ENCODE assay signal across 8 cellular contexts in genomic region chr3:112560330-112560729, GRCh38. TPM values are rescaled to one million over a fixed set of nuclear protein-coding genes. Genes with fewer than 3 reads are reported as not detected.
DNase-seq lines count a peak whose midpoint lies in the region; ATAC-seq and TF ChIP-seq lines count a peak whose summit lies in the region.

No MANE protein-coding gene starts in this region.

- no peaks in the 10 kb centered on the region for H3K27me3 Mint-ChIP-seq in H9 (ENCODE audit: low read depth)

- DNase-seq in H9 (no peak), foreskin fibroblast (no peak), GM13976 (ENCODE audit: low spot score) (no peak), NCI-H1436 (lab: John Stamatoyannopoulos, UW) (no peak), NCI-H446 treated with DMSO at 0.1 percent for 48 hours (lab: John Stamatoyannopoulos, UW) (no peak)

- H2AK5ac ChIP-seq in H9 (ENCODE audit: insufficient read length, low read length), result no peak overlapping the region

- peaks cover 4% of the 10 kb centered on the region; the same call in 1 of the 2 replicates for H3K79me2 ChIP-seq in H9 (ENCODE audit: insufficient read depth, low read length)

- WGBS in H9 (ENCODE audit: extremely low coverage, insufficient read length, low lambda C conversion rate), result no CpG with 5 or more reads among the region's 2 CpGs

- in situ Hi-C loops in GM13976 (cut with MboI; ENCODE audit: low sequenced_read_pairs, unreplicated experiment), result no loop called here

- H4K20me1 ChIP-seq in H9 (ENCODE audit: control insufficient read depth, insufficient read depth, insufficient read length), result no peaks in the 10 kb centered on the region

- H3K4me3 Mint-ChIP-seq in H9, result peak overlapping the region; percentile 90 to 98

- H2BK5ac ChIP-seq in H9 (ENCODE audit: insufficient read length, low read length), result no peak overlapping the region

- no peak overlapping the region for H2AFZ ChIP-seq in H9 (ENCODE audit: low read length)

- H3K4me2 ChIP-seq in H9 (ENCODE audit: insufficient read depth, insufficient read length, low read length), result peak overlapping the region; percentile 74

- peaks cover 35% of the 10 kb centered on the region in 2 experiments for H3K4me1 Mint-ChIP-seq in H9

- H3K27ac Mint-ChIP-seq in H9, result peak overlapping the region in 1 of 3 experiments; percentile 25; a peak in 2 of 7 replicates

- H3K27me3 ChIP-seq in H9 (ENCODE audit: insufficient read depth, low read length) (no peaks in the 10 kb centered on the region), skeletal muscle tissue (ENCODE audit: control insufficient read depth in 3 of 3, insufficient read depth in 3 of 3, low read length in 3 of 3) (no peaks in the 10 kb centered on the region)

- H3K36me3 ChIP-seq in skeletal muscle tissue (ENCODE audit: control insufficient read depth in 3 of 3, insufficient read depth in 3 of 3, low read length in 3 of 3), result peaks cover 0 to 3% (median 2%) of the 10 kb centered on the region in 3 donors

- no peak overlapping the region for H3T11ph ChIP-seq in H9 (ENCODE audit: low read length)

- H4K91ac ChIP-seq in H9 (ENCODE audit: insufficient read length, low read depth, low read length), result no peak overlapping the region

- no peak overlapping the region for H2BK120ac ChIP-seq in H9 (ENCODE audit: low read depth, low read length, poor library complexity, severe bottlenecking)

- peaks cover 0 to 6% of the 10 kb centered on the region in 2 experiments; a peak in 3 of 5 replicates for H3K9me3 Mint-ChIP-seq in H9

- no peak overlapping the region for H2BK12ac ChIP-seq in H9 (ENCODE audit: insufficient read length, low read depth, low read length)

- H3K27ac ChIP-seq in H9 (ENCODE audit: insufficient read length, low read depth, low read length) (no peak overlapping the region), VCaP (peak overlapping the region; percentile 85), skeletal muscle tissue (ENCODE audit: low read depth, low read length) (peak overlapping the region; percentile 93)

- H3K79me1 ChIP-seq in H9 (ENCODE audit: insufficient read depth, low read depth, low read length, poor library complexity, severe bottlenecking), result peaks cover 3% of the 10 kb centered on the region

- TF ChIP-seq CTCF in H9 (conservative IDR thresholded peaks at IDR 0.05) (no peak), VCaP (conservative IDR thresholded peaks at IDR 0.05) (no peak), foreskin fibroblast (IDR thresholded peaks at IDR 0.05; ENCODE audit: low read depth, low read length) (no peak), GM13976 (IDR thresholded peaks at IDR 0.05; ENCODE audit: borderline replicate concordance, control extremely low read depth, extremely low read depth, insufficient read depth, missing control alignments) (no peak)

- H3K9ac ChIP-seq in H9 (ENCODE audit: extremely low read depth, insufficient read length, low read length) (no peak overlapping the region), skeletal muscle tissue (ENCODE audit: low read depth in 1 of 3, low read length in 3 of 3) (peak overlapping the region; percentile 84 to 99 (median 96))

- no peaks in the 10 kb centered on the region for H3K9me3 ChIP-seq in H9 (ENCODE audit: control insufficient read depth, low read depth, low read length)
- no peaks in the 10 kb centered on the region for H3K9me3 ChIP-seq in skeletal muscle tissue (ENCODE audit: control insufficient read depth in 3 of 3, low read length in 3 of 3)

- no peaks in the 10 kb centered on the region for H3K4me1 ChIP-seq in H9 (ENCODE audit: insufficient read depth, low read length)
- peaks cover 7 to 26% (median 18%) of the 10 kb centered on the region in 3 donors for H3K4me1 ChIP-seq in skeletal muscle tissue (ENCODE audit: control insufficient read depth in 3 of 3, insufficient read depth in 3 of 3, low read length in 3 of 3)

- no peak overlapping the region for H4K5ac ChIP-seq in H9 (ENCODE audit: insufficient read length, low read depth, low read length)

- peaks cover 5% of the 10 kb centered on the region for H3K23me2 ChIP-seq in H9 (ENCODE audit: insufficient read length, low read depth, low read length, poor library complexity, severe bottlenecking)

- no peak overlapping the region for H2BK20ac ChIP-seq in H9 (ENCODE audit: low read depth, low read length, poor library complexity, severe bottlenecking)

- no peak overlapping the region for H4K8ac ChIP-seq in H9 (replicated peaks; ENCODE audit: insufficient read length, low read depth, low read length)

- H3K4me3 ChIP-seq in foreskin fibroblast (ENCODE audit: low read depth in 1 of 2, low read length in 2 of 2) (peak overlapping the region; percentile 88 to 94), skeletal muscle tissue (ENCODE audit: low read length in 3 of 3) (peak overlapping the region; percentile 80 to 99 (median 99))

- no peak overlapping the region for H3K56ac ChIP-seq in H9 (ENCODE audit: insufficient read length, low read depth, low read length)

- ATAC-seq in HG03139 (IDR thresholded peaks at IDR 0.05; ENCODE audit: unreplicated experiment), result no peak

- H3K4ac ChIP-seq in H9 (ENCODE audit: low read depth, low read length), result no peak overlapping the region

- no peak overlapping the region for H3K14ac ChIP-seq in H9 (ENCODE audit: insufficient read depth, low read length)

- peaks cover 20 to 26% (median 22%) of the 10 kb centered on the region in 3 experiments for H3K36me3 Mint-ChIP-seq in H9 (ENCODE audit: insufficient read depth in 1 of 3, low read depth in 3 of 3)

- H2BK15ac ChIP-seq in H9 (ENCODE audit: low read depth, low read length), result no peak overlapping the region

- H3K23ac ChIP-seq in H9 (ENCODE audit: insufficient read length, low read depth, low read length), result no peak overlapping the region

- H3K18ac ChIP-seq in H9 (ENCODE audit: insufficient read length, low read depth, low read length), result no peak overlapping the region

RNA-seq across cellular contexts. Expression of gene ATG3, which starts 1.4 kb away (rescaled TPM):
- total RNA-seq in H9 (2021) (59.3 and 60.7 TPM in 2 replicates), skeletal muscle tissue (24.5 TPM)

RNA-seq across cellular contexts. Expression of gene SLC35A5, which starts 1.5 kb away (rescaled TPM):
- 40.0 and 44.9 TPM in 2 replicates for total RNA-seq in H9 (2021)
- total RNA-seq in skeletal muscle tissue, result 17.7 TPM
